32 cellular contexts compared by ENCODE assay signal in the genomic region with DNA sequence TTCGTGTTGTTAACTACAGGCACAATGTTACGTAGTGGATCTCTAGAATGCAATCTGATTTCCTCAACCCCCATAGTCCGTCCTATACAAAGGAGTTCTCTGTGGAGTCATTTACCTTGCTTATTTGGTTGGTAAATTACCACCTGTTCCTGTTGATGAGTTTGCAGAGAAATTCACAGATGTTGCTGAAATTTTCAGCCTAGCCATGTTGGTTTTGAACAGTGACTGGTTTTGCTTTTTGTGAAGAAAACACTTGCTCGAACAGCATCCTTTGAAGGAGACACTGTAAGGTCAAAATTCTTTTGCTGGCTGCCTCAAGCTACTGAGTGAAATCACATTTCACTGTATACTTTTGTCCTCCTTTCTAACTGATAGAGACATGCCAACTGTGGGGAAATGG. TPM values are rescaled to one million over a fixed set of nuclear protein-coding genes. Genes with fewer than 3 reads are reported as not detected.
DNase-seq lines count a peak whose midpoint lies in the region; ATAC-seq, FAIRE-seq and TF ChIP-seq lines count a peak whose summit lies in the region.
"Had no signal": no experiment of that assay in that cellular context is flagged by ENCODE, and none has a peak within 500 bp of the region (broad histone marks: within the 10 kb centered on the region; RNA-seq: fewer than 3 reads in every experiment).

No MANE protein-coding gene starts in this region.

- POLR2A ChIA-PET in H1 (lab: Charles Lee; ENCODE audit: partially characterized antibody) (interaction anchor here (1.3 kb wide), 1 partner anchor 9 kb away, joined by 4 read pairs; no protein-coding TSS in a partner anchor), Caco-2 (lab: Charles Lee) (no interaction called here)

- BruUV-seq in Caco-2 (replicated peaks; lab: Mats Ljungman, UMichigan), result no TSS peak

- no peak overlapping the region for H3K18ac ChIP-seq in H1 (ENCODE audit: extremely low read depth, low read length)

- no peak overlapping the region for H4K8ac ChIP-seq in H1 (ENCODE audit: extremely low read depth, insufficient read depth, low read length)

- H3K9ac ChIP-seq in H1 (replicated peaks in 1 of 4; ENCODE audit: extremely low read depth in 1 of 4, low read depth in 3 of 4, low read length in 3 of 4), result no peak overlapping the region
- H3K9ac ChIP-seq in smooth muscle cell (ENCODE audit: low read depth), result no peak overlapping the region
- H3K9ac ChIP-seq: GM23248, SK-N-SH had no signal

- CTCF ChIA-PET in H1 (lab: Charles Lee; ENCODE audit: partially characterized antibody), result interaction anchor here (0.9 to 1.3 kb wide), 2 partner anchors 9 to 65 kb away, joined by 3 read pairs; no protein-coding TSS in a partner anchor
- CTCF ChIA-PET in Caco-2 (lab: Charles Lee), result no interaction called here

- H3K27ac Mint-ChIP-seq in T-helper 2 cell treated with Interferon-gamma antibody and Interleukin-4, amounts not matched to agents 5 μg/mL and 100 μg/mL, for 36 hours, result peak overlapping the region; percentile 12
- H3K27ac Mint-ChIP-seq in stimulated activated naive CD8-positive, alpha-beta T cell treated with anti-CD3 and anti-CD28 coated beads, Interleukin-15, Interleukin-2, amounts not matched to agents 100 ng/mL and 50 ng/mL, for 24 hours, result peak overlapping the region; percentile 82
- H3K27ac Mint-ChIP-seq in Caco-2 (ENCODE audit: unreplicated experiment), result no peak overlapping the region
- H3K27ac Mint-ChIP-seq: natural killer cell had no signal

- no peak overlapping the region for H3K27ac ChIP-seq in H1 (ENCODE audit: low read depth, low read length)
- no peak overlapping the region for H3K27ac ChIP-seq in smooth muscle cell (ENCODE audit: low read depth)
- H3K27ac ChIP-seq: GM23248, WERI-Rb-1 had no signal

- H3K4me1 ChIP-seq in H1 (replicated peaks in 1 of 4; ENCODE audit: control insufficient read depth in 3 of 4, insufficient read depth in 4 of 4, low read length in 3 of 4) (no peaks in the 10 kb centered on the region; a peak in 1 of 7 replicates), Caco-2 (no peaks in the 10 kb centered on the region), smooth muscle cell (ENCODE audit: low read depth) (no peaks in the 10 kb centered on the region)

- intact Hi-C loops in Caco-2 (cut with micrococcal nuclease; ENCODE audit: unreplicated experiment), result no loop called here

- no peaks in the 10 kb centered on the region for H3F3A ChIP-seq in smooth muscle cell (ENCODE audit: low read depth)

- TF ChIP-seq CTCF in H1 (IDR thresholded peaks at IDR 0.05; ENCODE audit: control extremely low read depth in 1 of 3, insufficient read depth in 1 of 3, low read depth in 1 of 3, low read length in 3 of 3) (no peak), Caco-2 (IDR thresholded peaks at IDR 0.05; ENCODE audit: insufficient read depth in 1 of 2, low read depth in 1 of 2, low read length in 1 of 2, severe bottlenecking in 1 of 2, unreplicated experiment in 1 of 2) (no peak), smooth muscle cell (IDR thresholded peaks at IDR 0.05; ENCODE audit: borderline replicate concordance, insufficient read depth, poor library complexity, severe bottlenecking) (no peak)

- H3K36me3 ChIP-seq in H1 (ENCODE audit: control insufficient read depth in 2 of 4, insufficient read depth in 4 of 4, low read length in 3 of 4) (no peaks in the 10 kb centered on the region), Caco-2 (ENCODE audit: control insufficient read depth, insufficient read depth, low read length) (no peaks in the 10 kb centered on the region), smooth muscle cell (ENCODE audit: low read depth) (no peaks in the 10 kb centered on the region)
- H3K36me3 ChIP-seq: WERI-Rb-1 had no signal

- H3K9me3 Mint-ChIP-seq in T-helper 2 cell treated with Interferon-gamma antibody and Interleukin-4, amounts not matched to agents 5 μg/mL and 100 μg/mL, for 36 hours, result peaks cover 7% of the 10 kb centered on the region
- H3K9me3 Mint-ChIP-seq in stimulated activated naive CD8-positive, alpha-beta T cell treated with anti-CD3 and anti-CD28 coated beads, Interleukin-15, Interleukin-2, amounts not matched to agents 100 ng/mL and 50 ng/mL, for 24 hours, result peaks cover 11% of the 10 kb centered on the region
- H3K9me3 Mint-ChIP-seq in Caco-2 (ENCODE audit: unreplicated experiment), result no peaks in the 10 kb centered on the region
- H3K9me3 Mint-ChIP-seq: natural killer cell had no signal

- TF ChIP-seq POLR2A in H1 (IDR thresholded peaks at IDR 0.05; ENCODE audit: control extremely low read depth in 1 of 2, low read depth in 2 of 2, low read length in 2 of 2), result no peak

- no peak overlapping the region for H2BK12ac ChIP-seq in H1 (ENCODE audit: low read depth, low read length)

- H3K79me2 ChIP-seq in H1 (ENCODE audit: control insufficient read depth in 1 of 2, insufficient read depth in 2 of 2, low read length in 2 of 2), result no peaks in the 10 kb centered on the region
- H3K79me2 ChIP-seq in smooth muscle cell (ENCODE audit: low read depth), result no peaks in the 10 kb centered on the region

- no peak overlapping the region for H3K23ac ChIP-seq in H1 (ENCODE audit: insufficient read length)

- peak; percentile 74 for FAIRE-seq in H1 (lab: Jason Lieb, UNC)
- FAIRE-seq: bronchial epithelial cell, endothelial cell of umbilical vein, HepG2 had no signal

- no peaks in the 10 kb centered on the region for H3K23me2 ChIP-seq in H1 (ENCODE audit: low read depth, low read length)

- TF ChIP-seq EP300 in H1 (IDR thresholded peaks at IDR 0.05; ENCODE audit: borderline replicate concordance in 1 of 2, low read depth in 2 of 2, low read length in 2 of 2), result no peak

- no peak overlapping the region for H2BK120ac ChIP-seq in H1 (replicated peaks; ENCODE audit: low read depth, low read length)

- H2AFZ ChIP-seq in H1 (ENCODE audit: low read length), result no peak overlapping the region
- H2AFZ ChIP-seq in smooth muscle cell (ENCODE audit: low read depth), result no peak overlapping the region
- H2AFZ ChIP-seq: GM23248 had no signal

- peaks cover 88% of the 10 kb centered on the region for H3K4me1 Mint-ChIP-seq in T-helper 2 cell treated with Interferon-gamma antibody and Interleukin-4, amounts not matched to agents 5 μg/mL and 100 μg/mL, for 36 hours (ENCODE audit: low read depth)
- H3K4me1 Mint-ChIP-seq in stimulated activated naive CD8-positive, alpha-beta T cell treated with anti-CD3 and anti-CD28 coated beads, Interleukin-15, Interleukin-2, amounts not matched to agents 100 ng/mL and 50 ng/mL, for 24 hours (ENCODE audit: low read depth), result peaks cover 98% of the 10 kb centered on the region
- no peaks in the 10 kb centered on the region for H3K4me1 Mint-ChIP-seq in Caco-2 (ENCODE audit: low read depth, unreplicated experiment)

- H3K4ac ChIP-seq in H1 (replicated peaks; ENCODE audit: insufficient read length, low read depth, low read length), result no peak overlapping the region

- no peak overlapping the region for H4K91ac ChIP-seq in H1 (replicated peaks; ENCODE audit: insufficient read length, low read length)

- H4K20me1 ChIP-seq in H1 (replicated peaks in 1 of 2; ENCODE audit: control insufficient read depth in 1 of 2, insufficient read depth in 2 of 2, low read length in 2 of 2) (no peaks in the 10 kb centered on the region), smooth muscle cell (ENCODE audit: low read depth) (no peaks in the 10 kb centered on the region)

- H3K36me3 Mint-ChIP-seq in T-helper 2 cell treated with Interferon-gamma antibody and Interleukin-4, amounts not matched to agents 5 μg/mL and 100 μg/mL, for 36 hours (ENCODE audit: low read depth), result peaks cover 54% of the 10 kb centered on the region
- H3K36me3 Mint-ChIP-seq in stimulated activated naive CD8-positive, alpha-beta T cell treated with anti-CD3 and anti-CD28 coated beads, Interleukin-15, Interleukin-2, amounts not matched to agents 100 ng/mL and 50 ng/mL, for 24 hours (ENCODE audit: low read depth), result peaks cover 37% of the 10 kb centered on the region
- H3K36me3 Mint-ChIP-seq in Caco-2 (ENCODE audit: insufficient read depth, unreplicated experiment), result no peaks in the 10 kb centered on the region

- H3K14ac ChIP-seq in H1 (ENCODE audit: insufficient read length), result no peak overlapping the region

- H3K79me1 ChIP-seq in H1 (ENCODE audit: low read depth, low read length), result no peaks in the 10 kb centered on the region

- H3K27me3 Mint-ChIP-seq in T-helper 2 cell treated with Interferon-gamma antibody and Interleukin-4, amounts not matched to agents 5 μg/mL and 100 μg/mL, for 36 hours (ENCODE audit: low read depth), result no peaks in the 10 kb centered on the region
- no peaks in the 10 kb centered on the region for H3K27me3 Mint-ChIP-seq in stimulated activated naive CD8-positive, alpha-beta T cell treated with anti-CD3 and anti-CD28 coated beads, Interleukin-15, Interleukin-2, amounts not matched to agents 100 ng/mL and 50 ng/mL, for 24 hours
- peaks cover 16% of the 10 kb centered on the region for H3K27me3 Mint-ChIP-seq in Caco-2 (ENCODE audit: insufficient read depth, unreplicated experiment)

- H3K4me3 ChIP-seq in H1 (ENCODE audit: extremely low read depth in 1 of 4, insufficient read depth in 2 of 4, low read depth in 3 of 4, low read length in 4 of 4) (no peak overlapping the region), Caco-2 (ENCODE audit: low read depth, low read length) (no peak overlapping the region), smooth muscle cell (no peak overlapping the region)
- H3K4me3 ChIP-seq: GM23248, lung had no signal

- no peak overlapping the region for H2BK20ac ChIP-seq in H1 (ENCODE audit: low read length)

- peak overlapping the region; percentile 15 for H3K4me3 Mint-ChIP-seq in T-helper 2 cell treated with Interferon-gamma antibody and Interleukin-4, amounts not matched to agents 5 μg/mL and 100 μg/mL, for 36 hours
- H3K4me3 Mint-ChIP-seq in stimulated activated naive CD8-positive, alpha-beta T cell treated with anti-CD3 and anti-CD28 coated beads, Interleukin-15, Interleukin-2, amounts not matched to agents 100 ng/mL and 50 ng/mL, for 24 hours, result peak overlapping the region; percentile 70
- no peak overlapping the region for H3K4me3 Mint-ChIP-seq in Caco-2 (ENCODE audit: unreplicated experiment)
- H3K4me3 Mint-ChIP-seq: natural killer cell had no signal

- no peaks in the 10 kb centered on the region for H3K27me3 ChIP-seq in H1 (replicated peaks in 1 of 4; ENCODE audit: control insufficient read depth in 3 of 4, extremely low read depth in 1 of 4, insufficient read depth in 3 of 4, low read length in 3 of 4)
- no peaks in the 10 kb centered on the region for H3K27me3 ChIP-seq in Caco-2 (replicated peaks; ENCODE audit: control insufficient read depth, insufficient read depth, low read length)
- peaks cover 10% of the 10 kb centered on the region for H3K27me3 ChIP-seq in smooth muscle cell (ENCODE audit: low read depth)

- no peak overlapping the region for H3K56ac ChIP-seq in H1 (replicated peaks; ENCODE audit: insufficient read length, low read depth, low read length)

- no peak for DNase-seq in T-helper 2 cell treated with Interferon-gamma antibody and Interleukin-4, amounts not matched to agents 5 μg/mL and 100 μg/mL, for 36 hours (ENCODE audit: low spot score)
- no peak for DNase-seq in T-helper 2 cell
- no peak for DNase-seq in stimulated activated naive CD8-positive, alpha-beta T cell treated with anti-CD3 and anti-CD28 coated beads, Interleukin-15, Interleukin-2, amounts not matched to agents 100 U/mL and 50 U/mL, for 24 hours
- DNase-seq in H1 (ENCODE audit: low read depth in 1 of 2, low spot score in 2 of 2), result no peak
- DNase-seq in Caco-2, result no peak
- DNase-seq in smooth muscle cell (lab: John Stamatoyannopoulos, UW; ENCODE audit: unreplicated experiment), result no peak
- DNase-seq: 8988T; activated CD8-positive, alpha-beta memory T cell treated with anti-CD3 and anti-CD28 coated beads, Interleukin-2, amount 50 U/mL, for 48 hours; activated gamma-delta T cell treated with Interleukin-2 at 50 U/mL for 16 hours; aorta; C1 segment of cervical spinal cord; GM23248; Karpas-422; left cardiac atrium; natural killer cell; NCI-H1417 treated with DMSO at 0.1 percent for 48 hours; NCI-H2081 treated with DMSO at 0.1 percent for 48 hours; NCI-H345; NCI-H748 treated with DMSO at 0.1 percent for 48 hours; occipital lobe; SK-N-SH; stimulated activated CD4-positive, alpha-beta T cell treated with anti-CD3 and anti-CD28 coated beads, Interleukin-4, amount 100 ng/mL, for 24 hours; T-helper 9 cell; trophoblast cell; WERI-Rb-1 had no signal

- H2BK15ac ChIP-seq in H1 (ENCODE audit: low read length), result no peak overlapping the region

- no peak overlapping the region for H3K4me2 ChIP-seq in H1 (ENCODE audit: insufficient read depth in 1 of 2, low read depth in 2 of 2, low read length in 2 of 2)
- H3K4me2 ChIP-seq in smooth muscle cell, result no peak overlapping the region
- H3K4me2 ChIP-seq: SK-N-SH had no signal

- no peak overlapping the region for H4K5ac ChIP-seq in H1 (ENCODE audit: insufficient read length, low read depth, low read length)

- 88% methylated on average over 4 of the region's 4 CpGs; no CpG with 5 or more reads in 1 of the 2 experiments for WGBS in H1 (ENCODE audit: extremely low coverage in 1 of 2, insufficient coverage in 1 of 2, insufficient read length in 1 of 2, insufficient replicate concordance in 2 of 2, low coverage in 1 of 2, low lambda C conversion rate in 2 of 2, missing lambda C conversion rate in 1 of 2), 2 experiments
- WGBS in smooth muscle cell (ENCODE audit: low lambda C conversion rate), result 93% methylated on average over 4 of the region's 4 CpGs

- no peak overlapping the region for H2BK5ac ChIP-seq in H1 (ENCODE audit: low read depth, low read length)

- TF ChIP-seq RAD21 in H1 (IDR thresholded peaks at IDR 0.05 in 1 of 2, conservative IDR thresholded peaks at IDR 0.05 in 1 of 2; ENCODE audit: low read depth in 2 of 2, low read length in 2 of 2), result no peak

- H3K9me3 ChIP-seq in H1 (ENCODE audit: insufficient read depth in 2 of 2, low read depth in 1 of 2, low read length in 1 of 2), result 0 out of 4 replicates have a peak, but pooled peaks cover 0 to under 1% of the 10 kb centered on the region in 2 experiments
- no peaks in the 10 kb centered on the region for H3K9me3 ChIP-seq in Caco-2
- no peaks in the 10 kb centered on the region for H3K9me3 ChIP-seq in smooth muscle cell (replicated peaks; ENCODE audit: low read depth)
- H3K9me3 ChIP-seq: SK-N-SH had no signal

- ATAC-seq in stimulated activated naive CD8-positive, alpha-beta T cell treated with anti-CD3 and anti-CD28 coated beads, Interleukin-15, Interleukin-2, amounts not matched to agents 100 U/mL and 50 U/mL, for 24 hours, result no peak
- no peak for ATAC-seq in GM21529 (IDR thresholded peaks at IDR 0.05; ENCODE audit: unreplicated experiment)
- ATAC-seq: HepG2, left cardiac atrium, natural killer cell, Right ventricle myocardium inferior had no signal

- no peak overlapping the region for H2AK5ac ChIP-seq in H1 (ENCODE audit: low read depth, low read length)

RNA-seq across cellular contexts. Expression of a gene that starts 15.4 kb away (rescaled TPM):
- 21.4 and 22.6 TPM in 2 replicates for total RNA-seq in H1 (2021; fragmentation: NEBNext Ultra II Directional; extraction: Animal tissue kit (Norgen Biotek cat#: 25700))
- 6.8 and 9.1 TPM in 2 replicates for polyA plus RNA-seq in H1 (2011; rRNA removed)
- 11.8 TPM for polyA plus RNA-seq in H1 (2011; cell fraction: cytosol; rRNA removed)
- 12.2 TPM for polyA plus RNA-seq in H1 (2011; cell fraction: nucleus; rRNA removed)
- polyA plus RNA-seq in H1 (2012, experiment 1 of 2), result 13.8 to 17.4 TPM (median 15.2 TPM) in 4 replicates
- 4.0 TPM for polyA plus RNA-seq in H1 (2012, experiment 2 of 2)
- polyA plus RNA-seq in H1 (2013, experiment 1 of 2), result 17.3 TPM
- 16.3 TPM for polyA plus RNA-seq in H1 (2013, experiment 2 of 2)
- polyA minus RNA-seq in H1 (2011; rRNA and poly(A)+ RNA removed), result 25.4 and 30.1 TPM in 2 replicates
- polyA minus RNA-seq in H1 (2011; cell fraction: cytosol; rRNA and poly(A)+ RNA removed), result 8.9 TPM
- polyA minus RNA-seq in H1 (2011; cell fraction: nucleus; rRNA and poly(A)+ RNA removed), result 27.3 TPM
- 1.5 and 2.4 TPM in 2 replicates for total RNA-seq in Caco-2 (2022)
- 0.09 and 0.27 TPM in 2 replicates for total RNA-seq in smooth muscle cell
- 0.38 and 0.56 TPM in 2 replicates for polyA plus RNA-seq in smooth muscle cell
- total RNA-seq: GM23248 had no signal
- polyA plus RNA-seq: GM23248 had no signal
